ENCODE assay signal across 8 cellular contexts in genomic region chr6:36839819-36840379, GRCh38. TPM values are rescaled to one million over a fixed set of nuclear protein-coding genes. Genes with fewer than 3 reads are reported as not detected.
DNase-seq lines count a peak whose midpoint lies in the region; ATAC-seq and TF ChIP-seq lines count a peak whose summit lies in the region.

No MANE protein-coding gene starts in this region.

- CTCF ChIA-PET in CD4-positive, alpha-beta T cell (lab: Charles Lee), result interaction anchor here (1.0 kb wide), 1 partner anchor 12 kb away, joined by 3 read pairs; no protein-coding TSS in a partner anchor
- CTCF ChIA-PET in activated CD8-positive, alpha-beta T cell treated with anti-CD3 and anti-CD28 coated beads for 36 hours (lab: Charles Lee), result interaction anchor here (3.0 kb wide), 1 partner anchor 12 kb away, joined by 16 read pairs; no protein-coding TSS in a partner anchor

- no peak for TF ChIP-seq CTCF in CD4-positive, alpha-beta T cell (IDR thresholded peaks at IDR 0.05)
- no peak for TF ChIP-seq CTCF in activated CD8-positive, alpha-beta T cell treated with anti-CD3 and anti-CD28 coated beads for 36 hours (IDR thresholded peaks at IDR 0.05)
- TF ChIP-seq CTCF in epithelial cell of esophagus (IDR thresholded peaks at IDR 0.05; ENCODE audit: insufficient read depth, low read depth, low read length, missing control alignments) (no peak), tibial artery (IDR thresholded peaks at IDR 0.05) (peak; percentile 17 to 21)

- no peak for TF ChIP-seq RAD21 in Ishikawa (IDR thresholded peaks at IDR 0.05; ENCODE audit: low read depth)

- peaks cover 16% of the 10 kb centered on the region for H3K4me1 Mint-ChIP-seq in CD4-positive, alpha-beta T cell (ENCODE audit: low read depth)
- peaks cover 9% of the 10 kb centered on the region for H3K4me1 Mint-ChIP-seq in activated CD8-positive, alpha-beta T cell treated with anti-CD3 and anti-CD28 coated beads for 36 hours (ENCODE audit: low read depth)
- H3K4me1 Mint-ChIP-seq in naive thymus-derived CD8-positive, alpha-beta T cell, result peaks cover 5 to 19% (median 14%) of the 10 kb centered on the region in 4 donors

- H3K4me3 Mint-ChIP-seq in CD4-positive, alpha-beta T cell, result peak overlapping the region; percentile 79
- peak overlapping the region; percentile 65 for H3K4me3 Mint-ChIP-seq in activated CD8-positive, alpha-beta T cell treated with anti-CD3 and anti-CD28 coated beads for 36 hours
- peak overlapping the region; percentile 58 to 87 (median 74) for H3K4me3 Mint-ChIP-seq in naive thymus-derived CD8-positive, alpha-beta T cell

- peak in 9 of 10 experiments; percentile 19 to 59 (median 31) for DNase-seq in CD4-positive, alpha-beta T cell
- peak; percentile 24 for DNase-seq in activated CD8-positive, alpha-beta T cell treated with anti-CD3 and anti-CD28 coated beads for 36 hours
- DNase-seq in epithelial cell of esophagus (ENCODE audit: low read depth) (peak; percentile 20), tibial artery (no peak), SKM-1 (lab: John Stamatoyannopoulos, UW; ENCODE audit: unreplicated experiment) (no peak)
- peak in 8 of 10 donors; percentile 19 to 54 (median 41) for DNase-seq in naive thymus-derived CD8-positive, alpha-beta T cell

- no peaks in the 10 kb centered on the region for H3K36me3 ChIP-seq in tibial artery

- H3K27ac ChIP-seq in CD4-positive, alpha-beta T cell (ENCODE audit: low read depth, low read length), result no peak overlapping the region
- no peak overlapping the region for H3K27ac ChIP-seq in tibial artery

- peak; percentile 68 for ATAC-seq in CD4-positive, alpha-beta T cell (ENCODE audit: poor library complexity)
- ATAC-seq in activated CD8-positive, alpha-beta T cell treated with anti-CD3 and anti-CD28 coated beads for 36 hours, result peak; percentile 70
- peak; percentile 69 to 74 for ATAC-seq in naive thymus-derived CD8-positive, alpha-beta T cell
- ATAC-seq in GM21529 (IDR thresholded peaks at IDR 0.05; ENCODE audit: unreplicated experiment), result no peak

- POLR2A ChIA-PET in CD4-positive, alpha-beta T cell (lab: Charles Lee), result no interaction called here
- POLR2A ChIA-PET in activated CD8-positive, alpha-beta T cell treated with anti-CD3 and anti-CD28 coated beads for 36 hours (lab: Charles Lee), result no interaction called here
- POLR2A ChIA-PET in naive thymus-derived CD8-positive, alpha-beta T cell (lab: Charles Lee), result no interaction called here

- H3K9me3 ChIP-seq in CD4-positive, alpha-beta T cell (ENCODE audit: control insufficient read depth, low read length), result no peaks in the 10 kb centered on the region
- H3K9me3 ChIP-seq in tibial artery, result no peaks in the 10 kb centered on the region

- no peak overlapping the region for H3K27ac Mint-ChIP-seq in CD4-positive, alpha-beta T cell
- H3K27ac Mint-ChIP-seq in activated CD8-positive, alpha-beta T cell treated with anti-CD3 and anti-CD28 coated beads for 36 hours, result no peak overlapping the region
- peak overlapping the region in 2 of 10 donors; percentile 9 to 56 for H3K27ac Mint-ChIP-seq in naive thymus-derived CD8-positive, alpha-beta T cell

- H3K4me3 ChIP-seq in epithelial cell of esophagus (ENCODE audit: low read length), result peak overlapping the region; percentile 32
- H3K4me3 ChIP-seq in tibial artery, result peak overlapping the region; percentile 48 to 55

- H3K9me3 Mint-ChIP-seq in CD4-positive, alpha-beta T cell, result no peaks in the 10 kb centered on the region
- no peaks in the 10 kb centered on the region for H3K9me3 Mint-ChIP-seq in activated CD8-positive, alpha-beta T cell treated with anti-CD3 and anti-CD28 coated beads for 36 hours
- H3K9me3 Mint-ChIP-seq in naive thymus-derived CD8-positive, alpha-beta T cell, result peaks cover 0 to 2% (median 0%) of the 10 kb centered on the region in 9 donors

- intact Hi-C loops in CD4-positive, alpha-beta T cell (cut with DNase I, micrococcal nuclease), result no loop called here
- intact Hi-C loops in activated CD8-positive, alpha-beta T cell treated with anti-CD3 and anti-CD28 coated beads for 36 hours (cut with micrococcal nuclease), result no loop called here
- intact Hi-C loops in tibial artery (cut with DNase I; ENCODE audit: low total_unique reads), result loop anchor here (10.0 kb wide), 1 partner anchor 215 kb away; no protein-coding TSS in a partner anchor

- peaks cover 34% of the 10 kb centered on the region for H3K27me3 ChIP-seq in CD4-positive, alpha-beta T cell (ENCODE audit: control insufficient read depth, insufficient read depth, low read length)
- H3K27me3 ChIP-seq in tibial artery, result no peaks in the 10 kb centered on the region

- H3K36me3 Mint-ChIP-seq in CD4-positive, alpha-beta T cell (ENCODE audit: low read depth), result no peaks in the 10 kb centered on the region
- no peaks in the 10 kb centered on the region for H3K36me3 Mint-ChIP-seq in activated CD8-positive, alpha-beta T cell treated with anti-CD3 and anti-CD28 coated beads for 36 hours (ENCODE audit: low read depth)
- H3K36me3 Mint-ChIP-seq in naive thymus-derived CD8-positive, alpha-beta T cell, result peaks cover 0 to 3% (median 0%) of the 10 kb centered on the region in 3 donors

- no peak for TF ChIP-seq EP300 in Ishikawa (IDR thresholded peaks at IDR 0.05; ENCODE audit: borderline replicate concordance)

- H3K27me3 Mint-ChIP-seq in CD4-positive, alpha-beta T cell, result peaks cover 28% of the 10 kb centered on the region
- H3K27me3 Mint-ChIP-seq in activated CD8-positive, alpha-beta T cell treated with anti-CD3 and anti-CD28 coated beads for 36 hours, result peaks cover 29% of the 10 kb centered on the region
- peaks cover 14 to 37% (median 28%) of the 10 kb centered on the region in 5 donors for H3K27me3 Mint-ChIP-seq in naive thymus-derived CD8-positive, alpha-beta T cell

- peaks cover 0 to 27% (median 23%) of the 10 kb centered on the region in 4 donors for H3K4me1 ChIP-seq in tibial artery

TF ChIP-seq in Ishikawa, 13 proteins besides CTCF, POLR2A, EP300 and RAD21:
- TF ChIP-seq MAX (IDR thresholded peaks at IDR 0.05), result no peak
- TF ChIP-seq ZBTB7A (IDR thresholded peaks at IDR 0.05; ENCODE audit: low read depth), result peak; percentile 77
TF ChIP-seq in Ishikawa: peak in this region for 1.

RNA-seq across cellular contexts. Expression of gene CPNE5, which starts 0.7 kb away (rescaled TPM):
- total RNA-seq in CD4-positive, alpha-beta T cell, result under 1 TPM; 0.19 to 0.28 TPM
- total RNA-seq in activated CD8-positive, alpha-beta T cell treated with anti-CD3 and anti-CD28 coated beads for 36 hours, result 1 to 10 TPM in 1 of 2 experiments, under 1 TPM in 1; 0.69 to 1.2 TPM
- under 1 TPM; 0.57 to 0.85 TPM for total RNA-seq in naive thymus-derived CD8-positive, alpha-beta T cell
- under 1 TPM; 0.14 to 0.33 (median 0.26) TPM for polyA plus RNA-seq in naive thymus-derived CD8-positive, alpha-beta T cell

RNA-seq across cellular contexts. Expression of gene PPIL1, which starts 34.7 kb away (rescaled TPM):
- 1 to 10 TPM; 1.8 to 2.2 TPM for total RNA-seq in CD4-positive, alpha-beta T cell
- total RNA-seq in activated CD8-positive, alpha-beta T cell treated with anti-CD3 and anti-CD28 coated beads for 36 hours, result 10 to 100 TPM; 34.5 to 35.6 TPM
- total RNA-seq in naive thymus-derived CD8-positive, alpha-beta T cell, result 10 to 100 TPM; 10.3 to 11.5 TPM
- polyA plus RNA-seq in naive thymus-derived CD8-positive, alpha-beta T cell, result 10 to 100 TPM; 27.1 to 34.2 (median 27.6) TPM

RNA-seq across cellular contexts. Expression of gene C6orf89, which starts 45.9 kb away (rescaled TPM):
- total RNA-seq in CD4-positive, alpha-beta T cell, result 10 to 100 TPM; 23.7 to 24.0 TPM
- total RNA-seq in activated CD8-positive, alpha-beta T cell treated with anti-CD3 and anti-CD28 coated beads for 36 hours, result 10 to 100 TPM; 24.7 to 29.8 TPM
- total RNA-seq in naive thymus-derived CD8-positive, alpha-beta T cell, result 10 to 100 TPM; 41.9 to 44.9 TPM
- 10 to 100 TPM; 37.4 to 44.4 (median 40.1) TPM for polyA plus RNA-seq in naive thymus-derived CD8-positive, alpha-beta T cell

Comparison
In these comparisons a context has a peak if more than half of its experiments do, and no peak if none do; other contexts are left out.
1. DNase-seq: peak in CD4-positive, alpha-beta T cell (9 of 10), activated CD8-positive, alpha-beta T cell treated with anti-CD3 and anti-CD28 coated beads for 36 hours (single experiment), epithelial cell of esophagus (single experiment) and naive thymus-derived CD8-positive, alpha-beta T cell (8 of 10); none in tibial artery (0 of 2) and SKM-1 (single experiment).
2. CTCF ChIP-seq: peak in tibial artery (2 of 2); none in CD4-positive, alpha-beta T cell (single experiment), activated CD8-positive, alpha-beta T cell treated with anti-CD3 and anti-CD28 coated beads for 36 hours (single experiment) and epithelial cell of esophagus (single experiment).
3. Peak in every context shown above with its lines, with median percentiles within 50 percentile points of each other: H3K4me3 Mint-ChIP-seq.